Comparison of ENCODE assay signal across 8 cellular contexts in genomic region chr11:45355706-45356041, GRCh38.
DNase-seq lines count a peak whose midpoint lies in the region; ATAC-seq and TF ChIP-seq lines count a peak whose summit lies in the region.

No MANE protein-coding gene starts in this region.

- DNase-seq in Karpas-422 (no peak), endothelial cell (ENCODE audit: low spot score) (no peak), neural progenitor cell (ENCODE audit: low spot score) (no peak), LoVo (ENCODE audit: low spot score) (no peak), NCI-H2107 (lab: John Stamatoyannopoulos, UW) (no peak)

- peaks cover 33% of the 10 kb centered on the region for H3F3A ChIP-seq in neural progenitor cell (ENCODE audit: low read depth)

- no peaks in the 10 kb centered on the region for H3K4me1 Mint-ChIP-seq in endothelial cell (ENCODE audit: unreplicated experiment)
- peaks cover 40% of the 10 kb centered on the region for H3K4me1 Mint-ChIP-seq in neural progenitor cell

- H3K27ac ChIP-seq in BLaER1 = no peak overlapping the region
- no peak overlapping the region for H3K27ac ChIP-seq in Karpas-422 (ENCODE audit: low read length)
- H3K27ac ChIP-seq in neural progenitor cell = no peak overlapping the region

- peak overlapping the region; percentile 47 for H3K4me2 ChIP-seq in BLaER1
- peak overlapping the region; percentile 93 for H3K4me2 ChIP-seq in Karpas-422 (ENCODE audit: low read depth, low read length, poor library complexity, severe bottlenecking)
- peak overlapping the region; percentile 95 for H3K4me2 ChIP-seq in neural progenitor cell

- H3K9ac ChIP-seq in BLaER1 (no peak overlapping the region), Karpas-422 (ENCODE audit: low read length) (peak overlapping the region; percentile 74), neural progenitor cell (peak overlapping the region; percentile 34)

- H3K4me3 ChIP-seq in BLaER1 (peak overlapping the region; percentile 51), Karpas-422 (ENCODE audit: low read length) (peak overlapping the region; percentile 75), neural progenitor cell (peak overlapping the region; percentile 86)

- TF ChIP-seq CTCF in endothelial cell (IDR thresholded peaks at IDR 0.05; ENCODE audit: unreplicated experiment) = no peak
- TF ChIP-seq CTCF in neural progenitor cell (IDR thresholded peaks at IDR 0.05) = no peak

- peak overlapping the region; percentile 82 for H3K4me3 Mint-ChIP-seq in endothelial cell (ENCODE audit: unreplicated experiment)
- peak overlapping the region; percentile 87 for H3K4me3 Mint-ChIP-seq in neural progenitor cell

- H3K79me2 ChIP-seq in Karpas-422 (ENCODE audit: low read length) (no peaks in the 10 kb centered on the region), neural progenitor cell (ENCODE audit: low read depth) (peaks cover 11% of the 10 kb centered on the region)

- H4K20me1 ChIP-seq in BLaER1 (no peaks in the 10 kb centered on the region), Karpas-422 (ENCODE audit: insufficient read depth, low read depth, low read length) (no peaks in the 10 kb centered on the region), neural progenitor cell (ENCODE audit: low read depth) (no peaks in the 10 kb centered on the region)

- H3K9me2 ChIP-seq in Karpas-422 (replicated peaks; ENCODE audit: insufficient read depth, low read length) = no peaks in the 10 kb centered on the region; the same call in 1 of the 2 replicates

- H3K36me3 ChIP-seq in BLaER1 = no peaks in the 10 kb centered on the region
- H3K36me3 ChIP-seq in Karpas-422 (ENCODE audit: insufficient read depth, low read length) = no peaks in the 10 kb centered on the region; the same call in 1 of the 2 replicates
- no peaks in the 10 kb centered on the region for H3K36me3 ChIP-seq in neural progenitor cell

- H3K9me3 ChIP-seq in BLaER1 = no peaks in the 10 kb centered on the region; the same call in 1 of the 2 replicates
- no peaks in the 10 kb centered on the region for H3K9me3 ChIP-seq in Karpas-422 (ENCODE audit: low read length)
- no peaks in the 10 kb centered on the region for H3K9me3 ChIP-seq in neural progenitor cell (ENCODE audit: low read depth)

- peak overlapping the region; percentile 86 for H2AFZ ChIP-seq in Karpas-422 (ENCODE audit: low read length)
- peak overlapping the region; percentile 98 for H2AFZ ChIP-seq in neural progenitor cell (replicated peaks)

- no peaks in the 10 kb centered on the region for H3K36me3 Mint-ChIP-seq in endothelial cell (ENCODE audit: low read depth, unreplicated experiment)
- no peaks in the 10 kb centered on the region for H3K36me3 Mint-ChIP-seq in neural progenitor cell

- H3K27me3 Mint-ChIP-seq in endothelial cell (ENCODE audit: unreplicated experiment) = peaks cover 2% of the 10 kb centered on the region
- H3K27me3 Mint-ChIP-seq in neural progenitor cell (ENCODE audit: insufficient read depth, low read depth) = peaks cover 6% of the 10 kb centered on the region

- H3K9me3 Mint-ChIP-seq in endothelial cell (ENCODE audit: unreplicated experiment) (peaks cover 4% of the 10 kb centered on the region), neural progenitor cell (no peaks in the 10 kb centered on the region)

- ATAC-seq in GM21786 (IDR thresholded peaks at IDR 0.05; ENCODE audit: unreplicated experiment) (no peak), GM18907 (IDR thresholded peaks at IDR 0.05; ENCODE audit: unreplicated experiment) (no peak)

- no peaks in the 10 kb centered on the region for H3K27me3 ChIP-seq in BLaER1
- H3K27me3 ChIP-seq in Karpas-422 (ENCODE audit: low read length) = no peaks in the 10 kb centered on the region
- no peaks in the 10 kb centered on the region for H3K27me3 ChIP-seq in neural progenitor cell

- H3K27ac Mint-ChIP-seq in endothelial cell (ENCODE audit: unreplicated experiment) = no peak overlapping the region
- peak overlapping the region; percentile 14 for H3K27ac Mint-ChIP-seq in neural progenitor cell

- no peaks in the 10 kb centered on the region for H3K4me1 ChIP-seq in BLaER1
- peaks cover 14% of the 10 kb centered on the region for H3K4me1 ChIP-seq in Karpas-422 (ENCODE audit: low read length)
- peaks cover 25% of the 10 kb centered on the region for H3K4me1 ChIP-seq in neural progenitor cell
